ENCODE assay signal across 7 cellular contexts in genomic region chr6:57500368-57501018, GRCh38.
DNase-seq lines count a peak whose midpoint lies in the region; ATAC-seq, FAIRE-seq and TF ChIP-seq lines count a peak whose summit lies in the region.
"Not testable (repeated sequence)": the region's sequence is repeated elsewhere in the genome, so short reads cannot be mapped to it uniquely, and the experiment has no call there.

No MANE protein-coding gene starts in this region.

- H3K4me1 Mint-ChIP-seq in Caco-2 (ENCODE audit: low read depth, unreplicated experiment) (peaks cover 15% of the 10 kb centered on the region), nephron (peaks cover 11% of the 10 kb centered on the region)

- TF ChIP-seq CTCF in Caco-2 (IDR thresholded peaks at IDR 0.05; ENCODE audit: insufficient read depth in 1 of 2, low read depth in 1 of 2, low read length in 1 of 2, severe bottlenecking in 1 of 2, unreplicated experiment in 1 of 2); nephron (IDR thresholded peaks at IDR 0.05; ENCODE audit: unreplicated experiment in 3 of 3): not testable (repeated sequence)

- not testable (repeated sequence) for H3K4me3 ChIP-seq in Caco-2 (ENCODE audit: low read depth, low read length)

- not testable (repeated sequence) for H3K27me3 Mint-ChIP-seq in Caco-2 (ENCODE audit: insufficient read depth, unreplicated experiment); nephron (ENCODE audit: low read depth)

- peaks cover 20% of the 10 kb centered on the region for H3K4me1 ChIP-seq in Caco-2

- not testable (repeated sequence) for H3K9me3 Mint-ChIP-seq in Caco-2 (ENCODE audit: unreplicated experiment); nephron

- TF ChIP-seq POLR2A in H54 (IDR thresholded peaks at IDR 0.05; ENCODE audit: low read depth, low read length) = not testable (repeated sequence)

- DNase-seq in Caco-2 = peak in 1 of 2 experiments; percentile 44
- not testable (repeated sequence) for DNase-seq in H54 (ENCODE audit: insufficient read length, low spot score)
- peak; percentile 45 for DNase-seq in NCI-H526 treated with DMSO at 0.1 percent for 48 hours (lab: John Stamatoyannopoulos, UW)
- peak; percentile 65 for DNase-seq in fibroblast of gingiva (ENCODE audit: low read depth)
- peak; percentile 12 for DNase-seq in kidney tubule cell (ENCODE audit: low spot score)

- intact Hi-C loops in Caco-2 (cut with micrococcal nuclease; ENCODE audit: unreplicated experiment) = loop anchor here (2.0 kb wide), 1 partner anchor 66 kb away; no protein-coding TSS in a partner anchor

- H3K36me3 ChIP-seq in Caco-2 (ENCODE audit: control insufficient read depth, insufficient read depth, low read length) = not testable (repeated sequence)

- peak; percentile 89 for ATAC-seq in SK-N-SH treated with all-trans-retinoic acid at 6 μM for 48 hours

- H3K27me3 ChIP-seq in Caco-2 (replicated peaks; ENCODE audit: control insufficient read depth, insufficient read depth, low read length) = not testable (repeated sequence)

- H3K9me3 ChIP-seq in Caco-2 = not testable (repeated sequence)

- not testable (repeated sequence) for BruUV-seq in Caco-2 (replicated peaks; lab: Mats Ljungman, UMichigan)

- H3K36me3 Mint-ChIP-seq in Caco-2 (ENCODE audit: insufficient read depth, unreplicated experiment); nephron (ENCODE audit: low read depth): not testable (repeated sequence)

- peak; percentile 64 for FAIRE-seq in H54 (lab: Jason Lieb, UNC)

- H3K27ac Mint-ChIP-seq in Caco-2 (ENCODE audit: unreplicated experiment) (peak overlapping the region; percentile 56), nephron (peak overlapping the region; percentile 18 to 38 (median 25))

- POLR2A ChIA-PET in Caco-2 (lab: Charles Lee) = not testable (repeated sequence)

- CTCF ChIA-PET in Caco-2 (lab: Charles Lee) = not testable (repeated sequence)

- H3K4me3 Mint-ChIP-seq in Caco-2 (ENCODE audit: unreplicated experiment) = peak overlapping the region; percentile 49
- not testable (repeated sequence) for H3K4me3 Mint-ChIP-seq in nephron

TF ChIP-seq in SK-N-SH treated with all-trans-retinoic acid at 6 μM for 48 hours, 23 proteins besides CTCF, POLR2A, EP300 and RAD21:
- TF ChIP-seq CREB5 (CRISPR knock-in tag; IDR thresholded peaks at IDR 0.05; ENCODE audit: low read depth) = peak; percentile 87
- TF ChIP-seq TCF4 (CRISPR knock-in tag; IDR thresholded peaks at IDR 0.05; ENCODE audit: borderline replicate concordance) = 0 out of 2 replicates have a peak, but pooled peaks have one; percentile 14
- peak; percentile 42; the same call in 1 of the 2 replicates for TF ChIP-seq CSRNP3 (CRISPR knock-in tag; IDR thresholded peaks at IDR 0.05)
- TF ChIP-seq ISL1 (CRISPR knock-in tag; IDR thresholded peaks at IDR 0.05) = peak; percentile 85
